Comparison of ENCODE assay signal across 9 cellular contexts in genomic region chr2:231670892-231671616, GRCh38. TPM values are rescaled to one million over a fixed set of nuclear protein-coding genes. Genes with fewer than 3 reads are reported as not detected.
A peak's percentile ranks its signal among the peaks of the same experiment; 100 is the strongest.
DNase-seq lines count a peak whose midpoint lies in the region; ATAC-seq and TF ChIP-seq lines count a peak whose summit lies in the region.
"Had no signal": no experiment of that assay in that cellular context is flagged by ENCODE, and none has a peak within 500 bp of the region (broad histone marks: within the 10 kb centered on the region; RNA-seq: fewer than 3 reads in every experiment).

No MANE protein-coding gene starts in this region.

- TF ChIP-seq POLR2A in lower leg skin (IDR thresholded peaks at IDR 0.05) = no peak

- H3K27ac ChIP-seq in HUES48 (ENCODE audit: low read depth, low read length) = peak overlapping the region; percentile 75
- no peak overlapping the region for H3K27ac ChIP-seq in trophoblast cell (ENCODE audit: low read depth, low read length)

- peak overlapping the region; percentile 9 for H3K4ac ChIP-seq in trophoblast cell (ENCODE audit: low read depth, low read length)

- peak; percentile 73 for TF ChIP-seq CTCF in chondrocyte (IDR thresholded peaks at IDR 0.05)
- no peak for TF ChIP-seq CTCF in lower leg skin (IDR thresholded peaks at IDR 0.05)

- no peaks in the 10 kb centered on the region for H3K9me3 Mint-ChIP-seq in chondrocyte (ENCODE audit: low read depth)
- H3K9me3 Mint-ChIP-seq: central memory CD8-positive, alpha-beta T cell had no signal

- H3K36me3 Mint-ChIP-seq in chondrocyte (ENCODE audit: low read depth) = no peaks in the 10 kb centered on the region

- H4K8ac ChIP-seq in trophoblast cell (ENCODE audit: low read depth, low read length) = peak overlapping the region; percentile 69

- H2AK5ac ChIP-seq in trophoblast cell (ENCODE audit: low read length) = no peak overlapping the region

- no peak overlapping the region for H4K12ac ChIP-seq in trophoblast cell (ENCODE audit: low read depth, low read length)

- no peak overlapping the region for H3K4me3 Mint-ChIP-seq in chondrocyte (ENCODE audit: unreplicated experiment)
- H3K4me3 Mint-ChIP-seq: central memory CD8-positive, alpha-beta T cell had no signal

- peak overlapping the region; percentile 21 for H4K91ac ChIP-seq in trophoblast cell (ENCODE audit: low read depth, low read length)

- H3K79me1 ChIP-seq in trophoblast cell (ENCODE audit: low read length) = peaks cover 25% of the 10 kb centered on the region

- H3K9ac ChIP-seq in HUES48 (ENCODE audit: low read depth, low read length) = no peak overlapping the region
- no peak overlapping the region for H3K9ac ChIP-seq in trophoblast cell (ENCODE audit: low read length)

- H3K14ac ChIP-seq in trophoblast cell (ENCODE audit: low read length) = peak overlapping the region; percentile 71

- no peak overlapping the region for H2BK5ac ChIP-seq in trophoblast cell (ENCODE audit: low read depth, low read length, poor library complexity)

- H3K4me1 Mint-ChIP-seq in chondrocyte (ENCODE audit: low read depth) = peaks cover 34% of the 10 kb centered on the region
- H3K4me1 Mint-ChIP-seq: central memory CD8-positive, alpha-beta T cell had no signal

- H2BK12ac ChIP-seq in trophoblast cell (ENCODE audit: low read length) = peak overlapping the region; percentile 67

- no peaks in the 10 kb centered on the region for H3K9me3 ChIP-seq in HUES48 (ENCODE audit: control insufficient read depth, insufficient read depth, low read length)
- H3K9me3 ChIP-seq in trophoblast cell (ENCODE audit: insufficient read depth, low read depth, low read length) = no peaks in the 10 kb centered on the region

- no peak overlapping the region for H3K27ac Mint-ChIP-seq in chondrocyte (ENCODE audit: unreplicated experiment)

- H3K18ac ChIP-seq in trophoblast cell (ENCODE audit: low read length) = peak overlapping the region; percentile 38

- DNase-seq in A172 (ENCODE audit: low spot score) (peak; percentile 38), chondrocyte (ENCODE audit: low spot score) (no peak), trophoblast cell (peak; percentile 43 to 46), NCI-H2081 treated with DMSO at 0.1 percent for 48 hours (lab: John Stamatoyannopoulos, UW) (no peak), lower leg skin (ENCODE audit: low spot score in 2 of 2) (no peak)

- no peak overlapping the region for H2AFZ ChIP-seq in trophoblast cell (ENCODE audit: insufficient read depth, low read length, poor library complexity)

- H3K79me2 ChIP-seq in trophoblast cell (ENCODE audit: control insufficient read depth, insufficient read depth, low read length, poor library complexity) = peaks cover 1% of the 10 kb centered on the region

- H3K36me3 ChIP-seq in HUES48 (ENCODE audit: control insufficient read depth, insufficient read depth, low read length) (no peaks in the 10 kb centered on the region), trophoblast cell (ENCODE audit: control insufficient read depth in 1 of 2, insufficient read depth in 2 of 2, low read length in 2 of 2) (no peaks in the 10 kb centered on the region)

- H3K4me2 ChIP-seq in trophoblast cell (ENCODE audit: low read length) = no peak overlapping the region

- no peaks in the 10 kb centered on the region for H3K27me3 Mint-ChIP-seq in chondrocyte (ENCODE audit: low read depth)
- H3K27me3 Mint-ChIP-seq: central memory CD8-positive, alpha-beta T cell had no signal

- no peaks in the 10 kb centered on the region for H3K27me3 ChIP-seq in HUES48 (ENCODE audit: control insufficient read depth, insufficient read depth, low read length)
- no peaks in the 10 kb centered on the region for H3K27me3 ChIP-seq in trophoblast cell (ENCODE audit: insufficient read depth, low read length)

- peaks cover 48% of the 10 kb centered on the region for H3K4me1 ChIP-seq in HUES48 (ENCODE audit: control insufficient read depth, insufficient read depth, low read length)
- peaks cover 38 to 40% of the 10 kb centered on the region in 2 experiments for H3K4me1 ChIP-seq in trophoblast cell (ENCODE audit: control insufficient read depth in 1 of 2, insufficient read depth in 2 of 2, low read length in 2 of 2)

- peak overlapping the region; percentile 1 for H2BK120ac ChIP-seq in trophoblast cell (ENCODE audit: insufficient read depth, low read length, poor library complexity)

- no CpG with 5 or more reads among the region's 8 CpGs for WGBS in trophoblast cell (ENCODE audit: extremely low coverage, insufficient coverage, insufficient read length)
- 46 to 52% methylated on average over 5 to 8 of the region's 8 CpGs for WGBS in lower leg skin, 2 donors

- H3K4me3 ChIP-seq in HUES48 (ENCODE audit: low read depth, low read length) (no peak overlapping the region), trophoblast cell (ENCODE audit: low read depth, low read length) (no peak overlapping the region), lower leg skin (ENCODE audit: low read depth, poor library complexity, severe bottlenecking) (no peak overlapping the region)

- ATAC-seq in GM18907 (IDR thresholded peaks at IDR 0.05; ENCODE audit: unreplicated experiment) = peak; percentile 4
- no peak for ATAC-seq in HG03520 (IDR thresholded peaks at IDR 0.05; ENCODE audit: unreplicated experiment)

- intact Hi-C loops in lower leg skin (cut with DNase I; ENCODE audit: low total_unique reads) = no loop called here

- H3K23ac ChIP-seq in trophoblast cell (ENCODE audit: low read length) = no peak overlapping the region

RNA-seq across cellular contexts. Expression of gene PTMA, which starts 37.3 kb away (rescaled TPM):
- total RNA-seq in A172 (2014; rRNA removed; shearing (Covaris generic)) = 1,279 and 1,335 TPM in 2 replicates
- total RNA-seq in chondrocyte (391 to 435 TPM (median 409 TPM) in 3 replicates), lower leg skin (1,000 to 10,000 TPM in 2 of 4 donors, 100 to 1,000 TPM in 2; 811 to 1,206 (median 976) TPM)
- 1,343 and 1,403 TPM in 2 replicates for polyA plus RNA-seq in trophoblast cell (2013)

Comparison
In these comparisons a context has a peak if more than half of its experiments do, and no peak if none do; other contexts are left out.
1. DNase-seq: peak in A172 (single experiment) and trophoblast cell (2 of 2); none in chondrocyte (single experiment), NCI-H2081 treated with DMSO at 0.1 percent for 48 hours (single experiment) and lower leg skin (0 of 2).